ENCODE assay signal across 19 cellular contexts in genomic region chr12:78396538-78396937, GRCh38.
A peak's percentile ranks its signal among the peaks of the same experiment; 100 is the strongest.
DNase-seq lines count a peak whose midpoint lies in the region; ATAC-seq, FAIRE-seq and TF ChIP-seq lines count a peak whose summit lies in the region.
"Had no signal": no experiment of that assay in that cellular context is flagged by ENCODE, and none has a peak within 500 bp of the region (broad histone marks: within the 10 kb centered on the region; RNA-seq: fewer than 3 reads in every experiment).

No MANE protein-coding gene starts in this region.

- CTCF ChIA-PET in SK-N-SH (lab: Yijun Ruan, JAX) = interaction anchor here (1.1 kb wide), 1 partner anchor 951 kb away, joined by 3 read pairs; no protein-coding TSS in a partner anchor

- no peak overlapping the region for H3K4me3 ChIP-seq in dorsolateral prefrontal cortex
- no peak overlapping the region for H3K4me3 ChIP-seq in SK-N-SH (ENCODE audit: low read depth in 2 of 2, low read length in 1 of 2)
- H3K4me3 ChIP-seq in kidney (ENCODE audit: low read length in 2 of 2) = no peak overlapping the region
- H3K4me3 ChIP-seq: A549, GM12878, HAP-1 had no signal

- H3K27ac ChIP-seq in dorsolateral prefrontal cortex (peak overlapping the region in 31 of 59 donors; percentile 4 to 82 (median 49)), SK-N-SH (ENCODE audit: low read depth in 2 of 2, low read length in 1 of 2) (no peak overlapping the region), kidney (ENCODE audit: low read depth in 2 of 2, low read length in 2 of 2) (no peak overlapping the region)
- H3K27ac ChIP-seq: A549 had no signal

- in situ Hi-C loops in G401 (cut with HindIII; ENCODE audit: low sequenced_read_pairs) = no loop called here

- H3K4me1 ChIP-seq in SK-N-SH (ENCODE audit: control insufficient read depth in 1 of 2, insufficient read depth in 2 of 2, low read depth in 1 of 2, low read length in 1 of 2) (peaks cover 0 to 5% of the 10 kb centered on the region in 2 experiments; a peak in 3 of 4 replicates), kidney (ENCODE audit: control insufficient read depth in 1 of 2, insufficient read depth in 1 of 2, low read depth in 1 of 2, low read length in 2 of 2) (no peaks in the 10 kb centered on the region)
- H3K4me1 ChIP-seq: Caco-2 had no signal

- H3K9me2 ChIP-seq in SK-N-SH = no peaks in the 10 kb centered on the region

- POLR2A ChIA-PET in SK-N-SH (lab: Yijun Ruan, JAX) = no interaction called here

- no peaks in the 10 kb centered on the region for H3K9me3 ChIP-seq in SK-N-SH
- no peaks in the 10 kb centered on the region for H3K9me3 ChIP-seq in kidney (ENCODE audit: control insufficient read depth in 1 of 2, low read length in 2 of 2)
- H3K9me3 ChIP-seq: A549, Caco-2, HAP-1 had no signal

- no peaks in the 10 kb centered on the region for H3K36me3 ChIP-seq in SK-N-SH (replicated peaks in 1 of 2; ENCODE audit: control insufficient read depth in 1 of 2, insufficient read depth in 2 of 2, low read length in 1 of 2)
- H3K36me3 ChIP-seq in kidney (ENCODE audit: control insufficient read depth in 1 of 2, insufficient read depth in 2 of 2, low read length in 2 of 2) = no peaks in the 10 kb centered on the region
- H3K36me3 ChIP-seq: HAP-1 had no signal

- no peak overlapping the region for H3K4me2 ChIP-seq in SK-N-SH
- H3K4me2 ChIP-seq: A549 had no signal

- ATAC-seq in GM21526 (IDR thresholded peaks at IDR 0.05; ENCODE audit: low FRiP score, unreplicated experiment) = no peak
- ATAC-seq: A549, GM12878 had no signal

- H3K27me3 ChIP-seq in dorsolateral prefrontal cortex (no peaks in the 10 kb centered on the region), SK-N-SH (ENCODE audit: insufficient read depth) (no peaks in the 10 kb centered on the region)

- H3K9ac ChIP-seq in SK-N-SH (no peak overlapping the region), kidney (ENCODE audit: low read length in 2 of 2) (no peak overlapping the region)

- H4K20me1 ChIP-seq in SK-N-SH (ENCODE audit: insufficient read depth) = no peaks in the 10 kb centered on the region

- peak; percentile 86 for DNase-seq in G401 (ENCODE audit: low spot score)
- peak; percentile 41 for DNase-seq in NCI-H69 (lab: John Stamatoyannopoulos, UW)
- peak in 1 of 10 donors; percentile 27 for DNase-seq in dorsolateral prefrontal cortex
- DNase-seq in SK-N-SH = no peak
- no peak for DNase-seq in kidney
- DNase-seq: 8988T; Caco-2; CD4-positive, alpha-beta memory T cell; DMS153; DND-41; GDM1; GOT3; HFFc6 had no signal

- 100% methylated on average over 1 of the region's 1 CpG for WGBS in SK-N-SH (ENCODE audit: low lambda C conversion rate)

- no peak for TF ChIP-seq RAD21 in SK-N-SH (IDR thresholded peaks at IDR 0.05; ENCODE audit: low read length)

- intact Hi-C loops in dorsolateral prefrontal cortex (cut with DNase I) (no loop called here), kidney (cut with DNase I) (no loop called here)

- TF ChIP-seq EP300 in SK-N-SH (IDR thresholded peaks at IDR 0.05; ENCODE audit: borderline replicate concordance in 1 of 2, low read depth in 1 of 2, low read length in 1 of 2) = no peak

- no peak for FAIRE-seq in kidney (lab: Jason Lieb, UNC)
- FAIRE-seq: A549, GM12878, GM19239, H54 had no signal

- no peaks in the 10 kb centered on the region for H3K79me2 ChIP-seq in SK-N-SH (ENCODE audit: insufficient read depth)

- H3F3A ChIP-seq in SK-N-SH (replicated peaks; ENCODE audit: insufficient read depth) = peaks cover 16% of the 10 kb centered on the region

- no peak overlapping the region for H2AFZ ChIP-seq in SK-N-SH (ENCODE audit: low read depth)

- TF ChIP-seq CTCF in dorsolateral prefrontal cortex (IDR thresholded peaks at IDR 0.05 in 54 of 56, conservative IDR thresholded peaks at IDR 0.05 in 2 of 56; ENCODE audit: low read depth in 1 of 56, partially characterized antibody in 56 of 56) (no peak), SK-N-SH (IDR thresholded peaks at IDR 0.05) (no peak), kidney (IDR thresholded peaks at IDR 0.05; ENCODE audit: borderline replicate concordance, extremely low read depth, insufficient read depth) (no peak)

TF ChIP-seq in SK-N-SH, 30 proteins besides CTCF, POLR2A, EP300 and RAD21 (continues in another document):
- TF ChIP-seq RFX5 (IDR thresholded peaks at IDR 0.05; ENCODE audit: low read length) = no peak
- TF ChIP-seq TCF12 (IDR thresholded peaks at IDR 0.05) = no peak
- no peak for TF ChIP-seq NRF1 (IDR thresholded peaks at IDR 0.05; ENCODE audit: low read depth, low read length)
- TF ChIP-seq JUND (IDR thresholded peaks at IDR 0.05) = no peak
- TF ChIP-seq RXRA (IDR thresholded peaks at IDR 0.05; ENCODE audit: borderline replicate concordance, low read depth) = no peak
- TF ChIP-seq PBX3 (IDR thresholded peaks at IDR 0.05) = no peak
- no peak for TF ChIP-seq FOXM1 (IDR thresholded peaks at IDR 0.05; ENCODE audit: low read depth)
- no peak for TF ChIP-seq USF2 (IDR thresholded peaks at IDR 0.05; ENCODE audit: borderline replicate concordance, low read depth, low read length)
- TF ChIP-seq RCOR1 (IDR thresholded peaks at IDR 0.05; ENCODE audit: low read length) = no peak
- TF ChIP-seq EZH2phosphoT487 (IDR thresholded peaks at IDR 0.05; ENCODE audit: borderline replicate concordance, low read depth) = no peak
- TF ChIP-seq MEF2A (IDR thresholded peaks at IDR 0.05; ENCODE audit: borderline replicate concordance, low read depth) = no peak
- TF ChIP-seq SIN3A (IDR thresholded peaks at IDR 0.05; ENCODE audit: borderline replicate concordance, low read depth, low read length) = no peak
- TF ChIP-seq TAF1 (IDR thresholded peaks at IDR 0.05; ENCODE audit: borderline replicate concordance, low read depth, low read length) = no peak
- no peak for TF ChIP-seq MXI1 (IDR thresholded peaks at IDR 0.05; ENCODE audit: low read depth, low read length)
- no peak for TF ChIP-seq USF1 (IDR thresholded peaks at IDR 0.05; ENCODE audit: borderline replicate concordance, low read depth)
- TF ChIP-seq ELF1 (IDR thresholded peaks at IDR 0.05) = no peak
- TF ChIP-seq NFIC (IDR thresholded peaks at IDR 0.05; ENCODE audit: borderline replicate concordance) = no peak
- TF ChIP-seq FOSL2 (IDR thresholded peaks at IDR 0.05; ENCODE audit: borderline replicate concordance, low read depth) = no peak
- TF ChIP-seq REST (IDR thresholded peaks at IDR 0.05; ENCODE audit: low read depth, low read length) = no peak

Comparison
In these comparisons a context has a peak if more than half of its experiments do, and no peak if none do; other contexts are left out.
1. DNase-seq: peak in G401 (single experiment) and NCI-H69 (single experiment); none in SK-N-SH (single experiment) and kidney (single experiment).
2. H3K27ac ChIP-seq: peak in dorsolateral prefrontal cortex (31 of 59); none in SK-N-SH (0 of 2) and kidney (0 of 2).